ENCODE assay signal across 22 cellular contexts in the genomic region with DNA sequence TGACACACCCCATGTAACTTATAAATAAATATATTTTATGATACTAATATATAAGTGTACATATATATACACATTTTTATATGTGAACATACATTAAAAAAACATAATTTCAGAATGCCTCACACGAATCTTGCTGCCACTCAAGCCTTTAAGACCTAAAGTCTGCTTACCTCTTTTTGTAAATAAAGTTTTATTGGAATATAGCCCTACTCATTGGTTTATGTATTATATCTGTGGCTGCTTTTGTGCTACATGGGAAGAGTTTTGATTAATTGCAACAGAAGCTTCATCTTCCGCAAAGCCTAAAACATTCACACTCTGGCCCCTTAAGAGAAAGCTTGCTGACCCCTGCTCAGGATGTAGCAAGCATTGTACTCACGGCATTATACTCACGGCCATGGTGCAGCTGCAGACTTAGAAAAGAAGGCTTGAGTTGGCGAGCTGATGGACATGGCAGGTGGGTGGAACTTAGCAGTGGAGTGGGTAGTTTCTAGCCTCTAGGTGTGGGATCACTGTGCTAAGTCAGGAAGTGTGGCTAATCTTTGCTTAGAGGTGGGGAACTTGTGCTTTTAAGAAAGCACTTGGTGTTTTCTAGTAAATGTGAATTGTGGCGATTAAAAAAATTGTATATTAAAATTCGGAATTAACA.
DNase-seq lines count a peak whose midpoint lies in the region; ATAC-seq and TF ChIP-seq lines count a peak whose summit lies in the region.
"Had no signal": no experiment of that assay in that cellular context is flagged by ENCODE, and none has a peak within 500 bp of the region (broad histone marks: within the 10 kb centered on the region; RNA-seq: fewer than 3 reads in every experiment).

No MANE protein-coding gene starts in this region.

- H3K27me3 Mint-ChIP-seq in activated T-cell treated with anti-CD3 and anti-CD28 coated beads, Interleukin-2, amount 50 U/mL, for 24 hours: no peaks in the 10 kb centered on the region
- no peaks in the 10 kb centered on the region for H3K27me3 Mint-ChIP-seq in activated T-helper 2 cell treated with anti-CD3 and anti-CD28 coated beads, Interferon-gamma antibody, Interleukin-2, Interleukin-4, amounts not matched to agents 10 μg/mL and 5 μg/mL and 100 μg/mL, durations not matched to agents 14 hours and 24 hours and 36 hours (ENCODE audit: low read depth)
- H3K27me3 Mint-ChIP-seq in naive B cell (no peaks in the 10 kb centered on the region), chondrocyte (ENCODE audit: low read depth) (no peaks in the 10 kb centered on the region)
- H3K27me3 Mint-ChIP-seq: stimulated activated naive B cell treated with anti-CD40 and anti-IgM and Interleukin-4, amounts not matched to agents 10 μg/mL and 1 μg/mL and 100 μg/mL, for 72 hours had no signal

- peaks cover 89% of the 10 kb centered on the region for H3K4me1 Mint-ChIP-seq in activated T-cell treated with anti-CD3 and anti-CD28 coated beads, Interleukin-2, amount 50 U/mL, for 24 hours (ENCODE audit: low read depth)
- peaks cover 52% of the 10 kb centered on the region for H3K4me1 Mint-ChIP-seq in activated T-helper 2 cell treated with anti-CD3 and anti-CD28 coated beads, Interferon-gamma antibody, Interleukin-2, Interleukin-4, amounts not matched to agents 10 μg/mL and 5 μg/mL and 100 μg/mL, durations not matched to agents 14 hours and 24 hours and 36 hours (ENCODE audit: low read depth)
- peaks cover 52 to 82% (median 76%) of the 10 kb centered on the region in 3 donors for H3K4me1 Mint-ChIP-seq in naive B cell
- peaks cover 60% of the 10 kb centered on the region for H3K4me1 Mint-ChIP-seq in chondrocyte (ENCODE audit: low read depth)

- peak overlapping the region; percentile 80 for H3K27ac Mint-ChIP-seq in activated T-cell treated with anti-CD3 and anti-CD28 coated beads, Interleukin-2, amount 50 U/mL, for 24 hours
- H3K27ac Mint-ChIP-seq in activated T-helper 2 cell treated with anti-CD3 and anti-CD28 coated beads, Interferon-gamma antibody, Interleukin-2, Interleukin-4, amounts not matched to agents 10 μg/mL and 5 μg/mL and 100 μg/mL, durations not matched to agents 14 hours and 24 hours and 36 hours: peak overlapping the region; percentile 53
- peak overlapping the region in 4 of 6 donors; percentile 5 to 44 (median 14) for H3K27ac Mint-ChIP-seq in naive B cell
- H3K27ac Mint-ChIP-seq in chondrocyte (ENCODE audit: unreplicated experiment): no peak overlapping the region
- H3K27ac Mint-ChIP-seq: T-helper 1 cell treated with Interleukin-12 subunit alpha and Interleukin-12 subunit beta and Interleukin-4 antibody, amounts not matched to agents 30 μg/mL and 1 μg/mL, for 36 hours had no signal

- no peak overlapping the region for H3K4me3 Mint-ChIP-seq in activated T-cell treated with anti-CD3 and anti-CD28 coated beads, Interleukin-2, amount 50 U/mL, for 24 hours
- no peak overlapping the region for H3K4me3 Mint-ChIP-seq in activated T-helper 2 cell treated with anti-CD3 and anti-CD28 coated beads, Interferon-gamma antibody, Interleukin-2, Interleukin-4, amounts not matched to agents 10 μg/mL and 5 μg/mL and 100 μg/mL, durations not matched to agents 14 hours and 24 hours and 36 hours (ENCODE audit: low read depth)
- H3K4me3 Mint-ChIP-seq in naive B cell (peak overlapping the region in 1 of 8 donors; percentile 21), chondrocyte (ENCODE audit: unreplicated experiment) (no peak overlapping the region)
- H3K4me3 Mint-ChIP-seq: CD14-positive monocyte; stimulated activated naive B cell treated with anti-CD40 and anti-IgM and Interleukin-4, amounts not matched to agents 10 μg/mL and 1 μg/mL and 100 μg/mL, for 72 hours; T-helper 1 cell treated with Interleukin-12 subunit alpha and Interleukin-12 subunit beta and Interleukin-4 antibody, amounts not matched to agents 30 μg/mL and 1 μg/mL, for 36 hours had no signal

- DNase-seq in activated T-cell treated with anti-CD3 and anti-CD28 coated beads, Interleukin-2, amount 50 U/mL, for 24 hours: no peak
- DNase-seq in activated T-cell treated with anti-CD3 and anti-CD28 coated beads for 4 hours (no peak), naive B cell (no peak), chondrocyte (ENCODE audit: low spot score) (no peak), activated gamma-delta T cell treated with Interleukin-2 at 50 U/mL for 16 hours (no peak)
- DNase-seq in activated T-helper 2 cell treated with anti-CD3 and anti-CD28 coated beads, Interferon-gamma antibody, Interleukin-2, Interleukin-4, amounts not matched to agents 10 μg/mL and 5 μg/mL and 100 μg/mL, durations not matched to agents 14 hours and 24 hours and 36 hours (ENCODE audit: low spot score): no peak
- no peak for DNase-seq in stimulated activated naive CD8-positive, alpha-beta T cell treated with anti-CD3 and anti-CD28 coated beads, Interleukin-15, Interleukin-2, amounts not matched to agents 100 U/mL and 50 U/mL, for 24 hours
- no peak for DNase-seq in NK-92 treated with Interleukin-12 subunit alpha and Interleukin-12 subunit beta, amount 100 ng/mL, for 24 hours (lab: John Stamatoyannopoulos, UW)
- DNase-seq: activated gamma-delta T cell; DMS79 treated with DMSO at 0.1 percent for 48 hours; foreskin keratinocyte; hypothalamus; KG1; mesenchymal stem cell; NCI-H524 treated with DMSO at 0.1 percent for 48 hours; nucleus accumbens; right cardiac atrium; Right ventricle myocardium superior; stimulated activated CD4-positive, alpha-beta T cell treated with anti-CD3 and anti-CD28 coated beads, Interleukin-15, amount 100 ng/mL, for 24 hours; stimulated activated naive B cell treated with anti-CD40 and anti-IgM and Interleukin-4, amounts not matched to agents 10 μg/mL and 1 μg/mL and 100 μg/mL, for 72 hours had no signal

- peaks cover 43% of the 10 kb centered on the region for H3K36me3 Mint-ChIP-seq in activated T-cell treated with anti-CD3 and anti-CD28 coated beads, Interleukin-2, amount 50 U/mL, for 24 hours (ENCODE audit: low read depth)
- H3K36me3 Mint-ChIP-seq in activated T-helper 2 cell treated with anti-CD3 and anti-CD28 coated beads, Interferon-gamma antibody, Interleukin-2, Interleukin-4, amounts not matched to agents 10 μg/mL and 5 μg/mL and 100 μg/mL, durations not matched to agents 14 hours and 24 hours and 36 hours (ENCODE audit: low read depth): peaks cover 34% of the 10 kb centered on the region
- H3K36me3 Mint-ChIP-seq in naive B cell (peaks cover 0 to 10% of the 10 kb centered on the region in 2 donors), chondrocyte (ENCODE audit: low read depth) (peaks cover 1% of the 10 kb centered on the region)

- no peaks in the 10 kb centered on the region for H3K9me3 Mint-ChIP-seq in activated T-cell treated with anti-CD3 and anti-CD28 coated beads, Interleukin-2, amount 50 U/mL, for 24 hours
- no peaks in the 10 kb centered on the region for H3K9me3 Mint-ChIP-seq in activated T-helper 2 cell treated with anti-CD3 and anti-CD28 coated beads, Interferon-gamma antibody, Interleukin-2, Interleukin-4, amounts not matched to agents 10 μg/mL and 5 μg/mL and 100 μg/mL, durations not matched to agents 14 hours and 24 hours and 36 hours
- H3K9me3 Mint-ChIP-seq in naive B cell (no peaks in the 10 kb centered on the region), chondrocyte (ENCODE audit: low read depth) (no peaks in the 10 kb centered on the region)
- H3K9me3 Mint-ChIP-seq: CD14-positive monocyte; T-helper 1 cell treated with Interleukin-12 subunit alpha and Interleukin-12 subunit beta and Interleukin-4 antibody, amounts not matched to agents 30 μg/mL and 1 μg/mL, for 36 hours had no signal

- intact Hi-C loops in activated T-helper 2 cell treated with anti-CD3 and anti-CD28 coated beads, Interferon-gamma antibody, Interleukin-2, Interleukin-4, amounts not matched to agents 10 μg/mL and 5 μg/mL and 100 μg/mL, durations not matched to agents 14 hours and 24 hours and 36 hours (cut with micrococcal nuclease): no loop called here

- ATAC-seq in naive B cell (ENCODE audit: low read depth in 2 of 2): no peak
- peak; percentile 11 for ATAC-seq in stimulated activated naive CD8-positive, alpha-beta T cell treated with anti-CD3 and anti-CD28 coated beads, Interleukin-15, Interleukin-2, amounts not matched to agents 100 U/mL and 50 U/mL, for 24 hours
- ATAC-seq: foreskin keratinocyte; right cardiac atrium; stimulated activated naive B cell treated with anti-CD40 and anti-IgM and Interleukin-4, amounts not matched to agents 10 μg/mL and 1 μg/mL and 100 μg/mL, for 72 hours had no signal

- TF ChIP-seq CTCF in chondrocyte (IDR thresholded peaks at IDR 0.05): no peak
